ENCODE assay signal across 20 cellular contexts in the genomic region with DNA sequence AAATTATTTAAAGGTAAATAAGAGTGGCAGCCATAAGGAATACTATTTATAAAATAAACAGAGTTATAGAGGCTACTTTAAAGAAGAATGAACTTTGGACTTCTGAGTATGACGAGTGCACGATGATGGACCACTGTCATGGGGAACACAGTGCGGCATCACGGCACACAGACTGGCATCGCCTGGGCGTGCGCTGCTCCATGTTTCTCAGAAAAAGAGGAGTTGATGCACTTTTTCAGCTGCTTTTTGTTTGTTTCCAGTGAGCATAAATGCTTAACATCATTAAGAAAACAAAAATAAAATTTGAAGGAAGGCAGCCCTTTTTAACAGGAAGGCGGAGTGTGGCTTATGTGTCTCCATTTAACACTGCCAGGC.
"Had no signal": no experiment of that assay in that cellular context is flagged by ENCODE, and none has a peak within 500 bp of the region (broad histone marks: within the 10 kb centered on the region; RNA-seq: fewer than 3 reads in every experiment).

No MANE protein-coding gene starts in this region.

- H3K4me1 Mint-ChIP-seq: IgD-negative memory B cell had no signal

- H3K4me3 Mint-ChIP-seq: IgD-negative memory B cell had no signal

- H3K4me3 ChIP-seq: K562 had no signal

- DNase-seq: Kasumi-1, MM.1S, NCI-H1092 treated with DMSO at 0.1 percent for 48 hours, NCI-H1436, NCI-H187, NCI-H2029, NCI-H2081 treated with DMSO at 0.1 percent for 48 hours, NCI-H2171, NCI-H226, NCI-H446, NCI-H510A, NCI-H524 treated with DMSO at 0.1 percent for 48 hours, NCI-H69, NCI-H774, RPMI8226, SHP77, SK-N-SH had no signal

- H3K9me3 ChIP-seq: SK-N-SH had no signal

- H3K27ac ChIP-seq: KMS-11 had no signal

- H3K27me3 Mint-ChIP-seq: IgD-negative memory B cell had no signal

- H3K9me3 Mint-ChIP-seq: IgD-negative memory B cell had no signal
